27 cellular contexts compared by ENCODE assay signal in the genomic region with DNA sequence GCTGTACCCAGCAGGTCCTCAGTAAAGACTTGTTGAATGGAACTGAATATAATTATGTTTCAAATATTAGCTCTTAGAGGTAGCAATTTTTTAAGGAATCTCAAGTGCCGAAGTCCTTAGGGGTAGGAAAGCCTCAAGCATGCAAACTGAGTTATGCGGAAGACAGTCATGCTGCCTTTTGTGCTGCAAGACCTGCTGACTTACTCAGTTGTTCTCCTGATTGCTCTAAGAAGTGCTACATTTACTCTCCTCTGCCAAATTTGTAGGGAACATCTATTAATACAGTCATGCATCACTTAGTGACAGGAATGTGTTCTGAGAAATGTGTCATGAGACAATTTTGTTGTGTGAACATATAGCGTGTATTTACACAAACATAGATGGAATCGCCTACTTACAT.
"Had no signal": no experiment of that assay in that cellular context is flagged by ENCODE, and none has a peak within 500 bp of the region (broad histone marks: within the 10 kb centered on the region; RNA-seq: fewer than 3 reads in every experiment).

No MANE protein-coding gene starts in this region.

- H3K36me3 ChIP-seq: brain microvascular endothelial cell, MG63, SJSA1 had no signal

- ATAC-seq: activated CD4-positive, CD25-positive, alpha-beta regulatory T cell treated with anti-CD3 and anti-CD28 coated beads, Interleukin-2, amount 50 U/mL, for 24 hours; activated CD8-positive, alpha-beta T cell treated with anti-CD3 and anti-CD28 coated beads for 36 hours; activated T-cell treated with anti-CD3 and anti-CD28 coated beads, Interleukin-2, amount 50 U/mL, for 72 hours; Panc1; SK-N-SH treated with all-trans-retinoic acid at 6 μM for 48 hours had no signal

- H3K4me3 ChIP-seq: MG63, SJSA1 had no signal

- H3K27me3 ChIP-seq: brain microvascular endothelial cell, MG63, SJSA1 had no signal

- H3K4me1 ChIP-seq: SJSA1 had no signal

- H3K9me3 ChIP-seq: MG63, SJSA1 had no signal

- DNase-seq: activated CD4-positive, alpha-beta T cell treated with anti-CD3 and anti-CD28 coated beads for 4 hours; activated CD8-positive, alpha-beta memory T cell treated with anti-CD3 and anti-CD28 coated beads, Interleukin-2, amount 50 U/mL, for 4 hours; activated CD8-positive, alpha-beta T cell treated with anti-CD3 and anti-CD28 coated beads for 36 hours; activated gamma-delta T cell treated with Interleukin-2 at 50 U/mL for 16 hours; activated naive CD4-positive, alpha-beta T cell treated with anti-CD3 and anti-CD28 coated beads, Interleukin-2, amount 10 ng/mL, durations not matched to agents 7 days and 5 days; activated naive CD8-positive, alpha-beta T cell treated with anti-CD3 and anti-CD28 coated beads for 36 hours; activated T-cell treated with anti-CD3 and anti-CD28 coated beads, Interleukin-2, amount 50 U/mL, for 72 hours; brain microvascular endothelial cell; caudate nucleus; MG63; MV-4-11; NCI-H1092 treated with DMSO at 0.1 percent for 48 hours; NCI-H1417 treated with DMSO at 0.1 percent for 48 hours; NCI-H1694; NCI-H2029; NCI-H2107; NCI-H510A treated with DMSO at 0.1 percent for 48 hours; NCI-H69; NK-92 treated with Interleukin-12 subunit alpha and Interleukin-12 subunit beta, amount 100 ng/mL, for 24 hours; OCI-M1; RPMI8226; SHP77; SW 1271 had no signal

- H3K27ac ChIP-seq: brain microvascular endothelial cell, SJSA1 had no signal
